Comparison of ENCODE assay signal across 3 cellular contexts in the genomic region with DNA sequence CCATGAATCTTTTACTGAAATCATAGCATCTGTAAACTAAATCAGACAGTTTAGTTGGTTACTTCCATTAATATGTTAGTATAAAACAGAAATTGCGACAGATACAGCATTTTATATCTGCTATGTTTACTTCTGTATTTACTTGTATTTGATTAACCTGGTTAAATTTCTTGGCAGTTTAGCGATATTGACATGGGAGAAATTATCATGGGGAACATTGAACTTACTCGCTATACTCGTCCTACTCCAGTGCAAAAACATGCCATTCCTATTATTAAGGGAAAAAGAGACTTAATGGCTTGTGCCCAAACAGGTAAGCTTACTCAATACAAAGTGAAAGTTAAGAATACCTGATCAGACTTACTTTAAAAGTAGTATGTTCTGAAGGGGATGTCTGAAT.
"Had no signal": no experiment of that assay in that cellular context is flagged by ENCODE, and none has a peak within 500 bp of the region (broad histone marks: within the 10 kb centered on the region; RNA-seq: fewer than 3 reads in every experiment).

No MANE protein-coding gene starts in this region.

- ATAC-seq: GM12878 had no signal

- DNase-seq: GDM1, GF-D8 had no signal
